ENCODE assay signal across 33 cellular contexts in the genomic region with DNA sequence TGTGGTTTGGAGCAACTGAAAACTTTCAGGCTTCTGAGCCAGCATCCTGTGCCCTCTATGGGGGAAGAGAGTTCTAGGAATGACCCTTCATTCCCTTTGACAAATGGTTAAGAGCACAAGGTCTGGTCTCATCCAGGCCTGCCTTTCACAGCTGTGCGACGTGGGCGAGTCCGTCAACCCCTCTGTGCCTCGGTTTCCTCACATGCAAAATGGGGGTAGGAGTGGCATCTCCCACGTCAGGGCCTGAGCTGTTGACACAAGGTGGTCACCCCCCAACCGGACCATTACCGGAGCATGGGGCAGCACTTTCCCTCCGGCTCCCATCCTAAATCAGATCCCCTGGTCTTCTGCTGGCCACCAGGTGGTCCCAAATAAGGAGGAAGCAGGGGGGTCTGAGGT.
"Had no signal": no experiment of that assay in that cellular context is flagged by ENCODE, and none has a peak within 500 bp of the region (broad histone marks: within the 10 kb centered on the region; RNA-seq: fewer than 3 reads in every experiment).

No MANE protein-coding gene starts in this region.

- H3K27ac ChIP-seq: adrenal gland, ascending aorta, breast epithelium, cardiac muscle cell, coronary artery, esophagus muscularis mucosa, foreskin keratinocyte, gastroesophageal sphincter had no signal

- H3K9me3 Mint-ChIP-seq: activated CD4-positive, alpha-beta memory T cell treated with anti-CD3 and anti-CD28 coated beads for 36 hours; activated CD4-positive, alpha-beta T cell treated with anti-CD3 and anti-CD28 coated beads, Interleukin-2, amount 10 ng/mL, durations not matched to agents 24 days and 14 days; activated naive CD4-positive, alpha-beta T cell treated with anti-CD3 and anti-CD28 coated beads for 36 hours; activated naive CD4-positive, alpha-beta T cell treated with anti-CD3 and anti-CD28 coated beads, Interleukin-2, amount 50 U/mL, for 24 hours; activated naive CD8-positive, alpha-beta T cell treated with anti-CD3 and anti-CD28 coated beads for 36 hours; activated naive CD8-positive, alpha-beta T cell treated with anti-CD3 and anti-CD28 coated beads, Interleukin-2, amount 50 U/mL, for 24 hours; activated T-helper 1 cell treated with anti-CD3 and anti-CD28 coated beads, Interleukin-12 subunit alpha, Interleukin-12 subunit beta, Interleukin-2, Interleukin-4 antibody, amounts not matched to agents 30 ng/mL and 10 ng/mL and 1 ng/mL, durations not matched to agents 14 hours and 24 hours and 36 hours; activated T-helper 2 cell treated with anti-CD3 and anti-CD28 coated beads, Interferon-gamma antibody, Interleukin-2, Interleukin-4, amounts not matched to agents 10 μg/mL and 5 μg/mL and 100 μg/mL, durations not matched to agents 14 hours and 24 hours and 36 hours; brain; dendritic cell treated with granulocyte-macrophage colony-stimulating factor and Interleukin-4, amounts not matched to agents 40 ng/mL and 50 ng/mL, for 4 days had no signal

- H3K36me3 ChIP-seq: adrenal gland, ascending aorta, breast epithelium, cardiac muscle cell, esophagus muscularis mucosa, gastroesophageal sphincter had no signal

- H3K4me3 ChIP-seq: adrenal gland, ascending aorta, breast epithelium, cardiac muscle cell, coronary artery, dorsolateral prefrontal cortex, esophagus muscularis mucosa, gastroesophageal sphincter had no signal

- H3K4me1 ChIP-seq: adrenal gland, ascending aorta, breast epithelium, esophagus muscularis mucosa, foreskin keratinocyte, gastroesophageal sphincter had no signal

- DNase-seq: activated CD4-positive, alpha-beta memory T cell treated with anti-CD3 and anti-CD28 coated beads for 36 hours; activated CD4-positive, alpha-beta T cell treated with anti-CD3 and anti-CD28 coated beads for 36 hours; activated CD4-positive, alpha-beta T cell treated with anti-CD3 and anti-CD28 coated beads, Interleukin-2, amount 10 ng/mL, durations not matched to agents 24 days and 14 days; activated CD4-positive, CD25-positive, alpha-beta regulatory T cell; activated CD4-positive, CD25-positive, alpha-beta regulatory T cell treated with anti-CD3 and anti-CD28 coated beads, Interleukin-2, amount 50 U/mL, for 72 hours; activated CD8-positive, alpha-beta memory T cell treated with anti-CD3 and anti-CD28 coated beads, Interleukin-2, amount 10 ng/mL, durations not matched to agents 7 days and 5 days; activated CD8-positive, alpha-beta memory T cell treated with anti-CD3 and anti-CD28 coated beads, Interleukin-2, amount 50 U/mL, for 4 hours; activated CD8-positive, alpha-beta T cell treated with anti-CD3 and anti-CD28 coated beads, Interleukin-2, amount 10 ng/mL, durations not matched to agents 7 days and 5 days; activated effector memory CD4-positive, alpha-beta T cell treated with anti-CD3 and anti-CD28 coated beads, Interleukin-2, amount 50 U/mL, for 16 hours; activated naive CD4-positive, alpha-beta T cell treated with anti-CD3 and anti-CD28 coated beads for 36 hours; activated naive CD8-positive, alpha-beta T cell treated with anti-CD3 and anti-CD28 coated beads for 36 hours; activated naive CD8-positive, alpha-beta T cell treated with anti-CD3 and anti-CD28 coated beads, Interleukin-2, amount 50 U/mL, for 24 hours; activated T-cell treated with anti-CD3 and anti-CD28 coated beads, Interleukin-2, amount 50 U/mL, for 1 hour; activated T-cell treated with anti-CD3 and anti-CD28 coated beads, Interleukin-2, amount 50 U/mL, for 48 hours; adrenal gland; central memory CD4-positive, alpha-beta T cell; cerebellar nuclear complex; dorsolateral prefrontal cortex; effector memory CD4-positive, alpha-beta T cell; erythroblast; foreskin keratinocyte; T-helper 2 cell had no signal

- H3K27me3 Mint-ChIP-seq: activated CD4-positive, alpha-beta memory T cell treated with anti-CD3 and anti-CD28 coated beads for 36 hours; activated CD4-positive, alpha-beta T cell treated with anti-CD3 and anti-CD28 coated beads for 36 hours; activated CD4-positive, alpha-beta T cell treated with anti-CD3 and anti-CD28 coated beads, Interleukin-2, amount 10 ng/mL, durations not matched to agents 24 days and 14 days; activated CD8-positive, alpha-beta memory T cell treated with anti-CD3 and anti-CD28 coated beads, Interleukin-2, amount 10 ng/mL, durations not matched to agents 7 days and 5 days; activated naive CD4-positive, alpha-beta T cell treated with anti-CD3 and anti-CD28 coated beads, Interleukin-2, amount 50 U/mL, for 24 hours; activated naive CD8-positive, alpha-beta T cell treated with anti-CD3 and anti-CD28 coated beads for 36 hours; activated naive CD8-positive, alpha-beta T cell treated with anti-CD3 and anti-CD28 coated beads, Interleukin-2, amount 50 U/mL, for 24 hours had no signal

- H3K4me3 Mint-ChIP-seq: activated CD4-positive, alpha-beta memory T cell treated with anti-CD3 and anti-CD28 coated beads for 36 hours; activated CD4-positive, alpha-beta T cell treated with anti-CD3 and anti-CD28 coated beads for 36 hours; activated CD4-positive, alpha-beta T cell treated with anti-CD3 and anti-CD28 coated beads, Interleukin-2, amount 10 ng/mL, durations not matched to agents 24 days and 14 days; activated CD8-positive, alpha-beta memory T cell treated with anti-CD3 and anti-CD28 coated beads, Interleukin-2, amount 10 ng/mL, durations not matched to agents 7 days and 5 days; activated CD8-positive, alpha-beta T cell treated with anti-CD3 and anti-CD28 coated beads, Interleukin-2, amount 10 ng/mL, durations not matched to agents 7 days and 5 days; activated naive CD4-positive, alpha-beta T cell treated with anti-CD3 and anti-CD28 coated beads for 36 hours; activated naive CD4-positive, alpha-beta T cell treated with anti-CD3 and anti-CD28 coated beads, Interleukin-2, amount 50 U/mL, for 24 hours; activated naive CD8-positive, alpha-beta T cell treated with anti-CD3 and anti-CD28 coated beads for 36 hours; activated naive CD8-positive, alpha-beta T cell treated with anti-CD3 and anti-CD28 coated beads, Interleukin-2, amount 50 U/mL, for 24 hours; activated T-helper 1 cell treated with anti-CD3 and anti-CD28 coated beads, Interleukin-12 subunit alpha, Interleukin-12 subunit beta, Interleukin-2, Interleukin-4 antibody, amounts not matched to agents 30 ng/mL and 10 ng/mL and 1 ng/mL, durations not matched to agents 14 hours and 24 hours and 36 hours; brain; dendritic cell treated with granulocyte-macrophage colony-stimulating factor and Interleukin-4, amounts not matched to agents 40 ng/mL and 50 ng/mL, for 4 days had no signal

- H3K36me3 Mint-ChIP-seq: activated CD4-positive, alpha-beta memory T cell treated with anti-CD3 and anti-CD28 coated beads for 36 hours; activated CD8-positive, alpha-beta memory T cell treated with anti-CD3 and anti-CD28 coated beads, Interleukin-2, amount 10 ng/mL, durations not matched to agents 7 days and 5 days; activated naive CD4-positive, alpha-beta T cell treated with anti-CD3 and anti-CD28 coated beads, Interleukin-2, amount 50 U/mL, for 24 hours; activated naive CD8-positive, alpha-beta T cell treated with anti-CD3 and anti-CD28 coated beads for 36 hours had no signal

- H3K27ac Mint-ChIP-seq: activated CD4-positive, alpha-beta memory T cell treated with anti-CD3 and anti-CD28 coated beads for 36 hours; activated CD4-positive, alpha-beta T cell treated with anti-CD3 and anti-CD28 coated beads for 36 hours; activated CD4-positive, alpha-beta T cell treated with anti-CD3 and anti-CD28 coated beads, Interleukin-2, amount 10 ng/mL, durations not matched to agents 24 days and 14 days; activated CD8-positive, alpha-beta memory T cell treated with anti-CD3 and anti-CD28 coated beads, Interleukin-2, amount 10 ng/mL, durations not matched to agents 7 days and 5 days; activated CD8-positive, alpha-beta T cell treated with anti-CD3 and anti-CD28 coated beads, Interleukin-2, amount 10 ng/mL, durations not matched to agents 7 days and 5 days; activated naive CD4-positive, alpha-beta T cell treated with anti-CD3 and anti-CD28 coated beads for 36 hours; activated naive CD4-positive, alpha-beta T cell treated with anti-CD3 and anti-CD28 coated beads, Interleukin-2, amount 50 U/mL, for 24 hours; activated naive CD8-positive, alpha-beta T cell treated with anti-CD3 and anti-CD28 coated beads for 36 hours; activated T-helper 1 cell treated with anti-CD3 and anti-CD28 coated beads, Interleukin-12 subunit alpha, Interleukin-12 subunit beta, Interleukin-2, Interleukin-4 antibody, amounts not matched to agents 30 ng/mL and 10 ng/mL and 1 ng/mL, durations not matched to agents 14 hours and 24 hours and 36 hours; activated T-helper 2 cell treated with anti-CD3 and anti-CD28 coated beads, Interferon-gamma antibody, Interleukin-2, Interleukin-4, amounts not matched to agents 10 μg/mL and 5 μg/mL and 100 μg/mL, durations not matched to agents 14 hours and 24 hours and 36 hours; dendritic cell treated with granulocyte-macrophage colony-stimulating factor and Interleukin-4, amounts not matched to agents 40 ng/mL and 50 ng/mL, for 4 days had no signal

- H3K27me3 ChIP-seq: adrenal gland, ascending aorta, breast epithelium, cardiac muscle cell, dorsolateral prefrontal cortex, esophagus muscularis mucosa, gastroesophageal sphincter had no signal

- H3K9me3 ChIP-seq: adrenal gland, ascending aorta, breast epithelium, gastroesophageal sphincter had no signal
